ENCODE assay signal across 8 cellular contexts in genomic region chr12:116880817-116881324, GRCh38. TPM values are rescaled to one million over a fixed set of nuclear protein-coding genes. Genes with fewer than 3 reads are reported as not detected.
DNase-seq lines count a peak whose midpoint lies in the region; ATAC-seq, FAIRE-seq and TF ChIP-seq lines count a peak whose summit lies in the region.

No MANE protein-coding gene starts in this region.

- H3K4me1 Mint-ChIP-seq in stimulated activated naive CD8-positive, alpha-beta T cell treated with anti-CD3 and anti-CD28 coated beads, Interleukin-15, Interleukin-2, amounts not matched to agents 100 ng/mL and 50 ng/mL, for 24 hours (ENCODE audit: low read depth): peaks cover 37% of the 10 kb centered on the region

- peaks cover 18% of the 10 kb centered on the region for H3K4me1 ChIP-seq in Panc1 (ENCODE audit: control insufficient read depth, insufficient read depth, low read length)
- H3K4me1 ChIP-seq in K562 (replicated peaks in 1 of 2; ENCODE audit: control insufficient read depth in 2 of 2, insufficient read depth in 2 of 2, low read length in 2 of 2): peaks cover 0 to 29% of the 10 kb centered on the region in 2 experiments; a peak in 3 of 5 replicates

- TF ChIP-seq EP300 in K562 (IDR thresholded peaks at IDR 0.05; ENCODE audit: low read length): no peak

- DNase-seq in 8988T (peak; percentile 78), Panc1 (ENCODE audit: low read depth, low spot score) (no peak), K562 (ENCODE audit: extremely low read depth in 1 of 4, low spot score in 3 of 4) (peak; percentile 55 to 70 (median 67)), kidney glomerular epithelial cell (lab: John Stamatoyannopoulos, UW) (peak; percentile 48)

- H4K20me1 ChIP-seq in K562 (replicated peaks; ENCODE audit: control insufficient read depth, insufficient read depth, low read length): peaks cover 6% of the 10 kb centered on the region; the same call in 1 of the 2 replicates

- H3K9me3 Mint-ChIP-seq in stimulated activated naive CD8-positive, alpha-beta T cell treated with anti-CD3 and anti-CD28 coated beads, Interleukin-15, Interleukin-2, amounts not matched to agents 100 ng/mL and 50 ng/mL, for 24 hours: no peaks in the 10 kb centered on the region

- no peak overlapping the region for H2AFZ ChIP-seq in K562 (ENCODE audit: low read depth, low read length)

- no peak for FAIRE-seq in K562 (lab: Jason Lieb, UNC)

- TF ChIP-seq POLR2A in K562 (conservative IDR thresholded peaks at IDR 0.05): no peak

- peak in 1 of 2 experiments; percentile 32; a peak in 1 of 4 replicates for TF ChIP-seq RAD21 in K562 (CRISPR knock-in tag; conservative IDR thresholded peaks at IDR 0.05 in 1 of 2, IDR thresholded peaks at IDR 0.05 in 1 of 2)

- peak; percentile 70 for ATAC-seq in HG03280 (IDR thresholded peaks at IDR 0.05; ENCODE audit: unreplicated experiment)
- peak; percentile 88 for ATAC-seq in Panc1
- ATAC-seq in K562: peak; percentile 93
- ATAC-seq in HG02763 (IDR thresholded peaks at IDR 0.05; ENCODE audit: unreplicated experiment): no peak

- no TSS peak for BruUV-seq in Panc1 (replicated peaks; lab: Mats Ljungman, UMichigan)
- no TSS peak for BruUV-seq in K562 (replicated peaks; lab: Mats Ljungman, UMichigan)

- 5% methylated on average over 58 of the region's 65 CpGs for WGBS in K562 (ENCODE audit: insufficient coverage, low coverage, missing lambda C conversion rate)

- no peaks in the 10 kb centered on the region for H3K9me1 ChIP-seq in K562 (ENCODE audit: control insufficient read depth, insufficient read depth, low read length)

- H3K9me3 ChIP-seq in Panc1 (ENCODE audit: control insufficient read depth, insufficient read depth, low read depth, low read length): no peaks in the 10 kb centered on the region
- H3K9me3 ChIP-seq in K562 (replicated peaks; ENCODE audit: control insufficient read depth, insufficient read depth, low read depth, low read length): no peaks in the 10 kb centered on the region

- peak overlapping the region; percentile 16 for H3K4me3 ChIP-seq in GM12875 (ENCODE audit: low read depth, low read length)
- H3K4me3 ChIP-seq in Panc1 (ENCODE audit: low read depth in 2 of 2, low read length in 2 of 2): peak overlapping the region; percentile 39 to 59
- peak overlapping the region; percentile 26 for H3K4me3 ChIP-seq in K562

- H3K27ac ChIP-seq in Panc1 (ENCODE audit: low read length) (no peak overlapping the region), K562 (ENCODE audit: extremely low read depth, low read depth, low read length) (no peak overlapping the region)

- POLR2A ChIA-PET in Panc1 (lab: Charles Lee): interaction anchor here (0.6 kb wide), 1 partner anchor 33 kb away, joined by 12 read pairs; no protein-coding TSS in a partner anchor
- POLR2A ChIA-PET in K562 (lab: Yijun Ruan, JAX): interaction anchor here (0.6 to 0.7 kb wide), 2 partner anchors 21 to 102 kb away, joined by 3 read pairs; no protein-coding TSS in a partner anchor

- peak; percentile 33; the same call in 1 of the 2 replicates for TF ChIP-seq CTCF in GM12875 (IDR thresholded peaks at IDR 0.05; ENCODE audit: borderline replicate concordance, insufficient read depth, low read depth, low read length)
- TF ChIP-seq CTCF in Panc1 (IDR thresholded peaks at IDR 0.05): peak; percentile 66
- TF ChIP-seq CTCF in K562 (IDR thresholded peaks at IDR 0.05 in 2 of 3, conservative IDR thresholded peaks at IDR 0.05 in 1 of 3; ENCODE audit: insufficient read depth in 2 of 3, low read depth in 1 of 3, low read length in 3 of 3): peak in 2 of 3 experiments; percentile 41 to 57; a peak in 4 of 6 replicates

- no peak overlapping the region; a peak in 1 of 4 replicates for H3K9ac ChIP-seq in K562 (ENCODE audit: insufficient read depth in 1 of 2, low read depth in 2 of 2, low read length in 2 of 2)

- no peaks in the 10 kb centered on the region for H3K36me3 Mint-ChIP-seq in stimulated activated naive CD8-positive, alpha-beta T cell treated with anti-CD3 and anti-CD28 coated beads, Interleukin-15, Interleukin-2, amounts not matched to agents 100 ng/mL and 50 ng/mL, for 24 hours (ENCODE audit: low read depth)

- intact Hi-C loops in Panc1 (cut with micrococcal nuclease; ENCODE audit: unreplicated experiment): loop anchor here (5.0 to 10.0 kb wide), 2 partner anchors 146 to 179 kb away; partner anchors contain the start of genes RNFT2 and SPRING1
- intact Hi-C loops in K562 (cut with micrococcal nuclease): no loop called here

- CTCF ChIA-PET in Panc1 (lab: Charles Lee) (interaction anchor here (0.6 kb wide), 1 partner anchor 18 kb away, joined by 4 read pairs; no protein-coding TSS in a partner anchor), K562 (lab: Yijun Ruan, JAX; ENCODE audit: low intra/inter-chr PET ratio) (interaction anchor here (0.6 kb wide), 1 partner anchor 178 kb away, joined by 7 read pairs; no protein-coding TSS in a partner anchor)

- no peaks in the 10 kb centered on the region for H3K79me2 ChIP-seq in K562 (ENCODE audit: control insufficient read depth, insufficient read depth, low read length)

- H3K27me3 ChIP-seq in Panc1 (ENCODE audit: control insufficient read depth, insufficient read depth, low read length) (peaks cover 30% of the 10 kb centered on the region), K562 (ENCODE audit: control insufficient read depth in 2 of 2, insufficient read depth in 2 of 2, low read length in 2 of 2) (peaks cover 48 to 72% of the 10 kb centered on the region in 2 experiments)

- H3K4me3 Mint-ChIP-seq in stimulated activated naive CD8-positive, alpha-beta T cell treated with anti-CD3 and anti-CD28 coated beads, Interleukin-15, Interleukin-2, amounts not matched to agents 100 ng/mL and 50 ng/mL, for 24 hours: peak overlapping the region; percentile 79

- peaks cover 65% of the 10 kb centered on the region for H3K27me3 Mint-ChIP-seq in stimulated activated naive CD8-positive, alpha-beta T cell treated with anti-CD3 and anti-CD28 coated beads, Interleukin-15, Interleukin-2, amounts not matched to agents 100 ng/mL and 50 ng/mL, for 24 hours

- H3K36me3 ChIP-seq in Panc1 (ENCODE audit: control insufficient read depth, insufficient read depth, low read length): no peaks in the 10 kb centered on the region
- H3K36me3 ChIP-seq in K562 (ENCODE audit: control insufficient read depth, insufficient read depth, low read length): no peaks in the 10 kb centered on the region

- peak overlapping the region; percentile 25 for H3K4me2 ChIP-seq in K562 (ENCODE audit: insufficient read depth, low read length)

- in situ Hi-C loops in Panc1 (cut with HindIII; ENCODE audit: low pct_unique_long_range_greater_than_20kb, low sequenced_read_pairs): no loop called here
- in situ Hi-C loops in K562 (cut with MboI): no loop called here

- no peak overlapping the region for H3K27ac Mint-ChIP-seq in stimulated activated naive CD8-positive, alpha-beta T cell treated with anti-CD3 and anti-CD28 coated beads, Interleukin-15, Interleukin-2, amounts not matched to agents 100 ng/mL and 50 ng/mL, for 24 hours

TF ChIP-seq in K562, 482 proteins besides CTCF, POLR2A, EP300 and RAD21 (continues in another document):
- TF ChIP-seq ZNF23 (CRISPR knock-in tag; IDR thresholded peaks at IDR 0.05): no peak
- 0 out of 2 replicates have a peak, but pooled peaks have one; percentile 24 for TF ChIP-seq SIN3B (IDR thresholded peaks at IDR 0.05; ENCODE audit: low read depth)
- TF ChIP-seq HNRNPLL (IDR thresholded peaks at IDR 0.05; ENCODE audit: low read depth, low read length, poor library complexity, severe bottlenecking): peak; percentile 33
- TF ChIP-seq CCNT2 (IDR thresholded peaks at IDR 0.05; ENCODE audit: borderline replicate concordance, extremely low read depth, insufficient read length, low read depth, low read length): peak; percentile 21

RNA-seq across cellular contexts. Expression of gene HRK, which starts 0.4 kb away (rescaled TPM):
- total RNA-seq in Panc1 (2021; ENCODE audit: unreplicated experiment) (0.44 TPM), K562 (2014; rRNA removed) (0.05 TPM in 1 of 2 replicates, not detected in the other), K562 (2014; rRNA removed; fragmentation: Illumina TruSeq; extraction: Trizol) (0.04 TPM in 1 of 2 replicates, not detected in the other), K562 (2015; rRNA removed; fragmentation: Illumina TruSeq; extraction: Trizol) (not detected in 2 replicates), K562 (2021) (not detected in 2 replicates)
- polyA plus RNA-seq in Panc1 (2012; ENCODE audit: insufficient read length): 0.50 TPM
- not detected in 2 replicates for total RNA-seq in K562 (2011; cell fraction: chromatin; rRNA removed; ENCODE audit: low replicate concordance)
- not detected in 2 replicates for total RNA-seq in K562 (2011; cell fraction: nucleolus; rRNA removed)
- not detected in 2 replicates for total RNA-seq in K562 (2011; cell fraction: nucleoplasm; rRNA removed)
- polyA plus RNA-seq in K562 (2011; rRNA removed) (0.04 TPM in 1 of 2 replicates, not detected in the other), K562 (2014; fragmentation: Illumina TruSeq; extraction: Trizol) (not detected in 2 replicates), K562 (2014; fragmentation: Nextera tagmentation; extraction: Ambion mirVana) (not detected), K562 (2014; rRNA removed) (0.01 TPM in 1 of 2 replicates, not detected in the other)
- polyA plus RNA-seq in K562 (2011; cell fraction: cytosol; rRNA removed): 0.01 TPM in 2 replicates
- polyA plus RNA-seq in K562 (2011; cell fraction: nucleus; rRNA removed): not detected in 2 replicates
- polyA plus RNA-seq in K562 (2012): 0.10 TPM in 1 of 2 replicates, not detected in the other
- 0.03 TPM in 1 of 2 replicates, not detected in the other for polyA minus RNA-seq in K562 (2011; rRNA and poly(A)+ RNA removed)
- polyA minus RNA-seq in K562 (2011; cell fraction: cytosol; rRNA and poly(A)+ RNA removed): not detected in 2 replicates
- not detected in 2 replicates for polyA minus RNA-seq in K562 (2011; cell fraction: nucleus; rRNA and poly(A)+ RNA removed)

RNA-seq across cellular contexts. Expression of gene FBXW8, which starts 29.9 kb away (rescaled TPM):
- 18.0 TPM for total RNA-seq in Panc1 (2021; ENCODE audit: unreplicated experiment)
- 17.0 TPM for polyA plus RNA-seq in Panc1 (2012; ENCODE audit: insufficient read length)
- total RNA-seq in K562 (2011; cell fraction: chromatin; rRNA removed; ENCODE audit: low replicate concordance): 22.7 and 26.4 TPM in 2 replicates
- total RNA-seq in K562 (2011; cell fraction: nucleolus; rRNA removed): 9.8 and 11.3 TPM in 2 replicates
- total RNA-seq in K562 (2011; cell fraction: nucleoplasm; rRNA removed): 17.7 and 31.7 TPM in 2 replicates
- total RNA-seq in K562 (2014; rRNA removed): 6.7 and 7.0 TPM in 2 replicates
- 2.7 and 3.9 TPM in 2 replicates for total RNA-seq in K562 (2014; rRNA removed; fragmentation: Illumina TruSeq; extraction: Trizol)
- total RNA-seq in K562 (2015; rRNA removed; fragmentation: Illumina TruSeq; extraction: Trizol): 4.0 and 4.1 TPM in 2 replicates
- total RNA-seq in K562 (2021): 8.1 and 8.3 TPM in 2 replicates
- 6.7 and 9.7 TPM in 2 replicates for polyA plus RNA-seq in K562 (2011; rRNA removed)
- 6.4 and 7.3 TPM in 2 replicates for polyA plus RNA-seq in K562 (2011; cell fraction: cytosol; rRNA removed)
- 13.8 and 15.6 TPM in 2 replicates for polyA plus RNA-seq in K562 (2011; cell fraction: nucleus; rRNA removed)
- polyA plus RNA-seq in K562 (2012): 4.6 and 9.9 TPM in 2 replicates
- polyA plus RNA-seq in K562 (2014; fragmentation: Illumina TruSeq; extraction: Trizol): 4.8 and 6.2 TPM in 2 replicates
- under 1 TPM; 0.58 to 0.69 TPM for polyA plus RNA-seq in K562 (2014; fragmentation: Nextera tagmentation; extraction: Ambion mirVana)
- polyA plus RNA-seq in K562 (2014; rRNA removed): 3.6 and 4.4 TPM in 2 replicates
- 15.4 and 19.4 TPM in 2 replicates for polyA minus RNA-seq in K562 (2011; rRNA and poly(A)+ RNA removed)
- 5.4 and 9.7 TPM in 2 replicates for polyA minus RNA-seq in K562 (2011; cell fraction: cytosol; rRNA and poly(A)+ RNA removed)
- polyA minus RNA-seq in K562 (2011; cell fraction: nucleus; rRNA and poly(A)+ RNA removed): 9.0 and 12.6 TPM in 2 replicates
